16 cellular contexts compared by ENCODE assay signal in genomic region chr2:241797441-241798080, GRCh38. TPM values are rescaled to one million over a fixed set of nuclear protein-coding genes. Genes with fewer than 3 reads are reported as not detected.
A peak's percentile ranks its signal among the peaks of the same experiment; 100 is the strongest.
DNase-seq lines count a peak whose midpoint lies in the region; ATAC-seq, FAIRE-seq and TF ChIP-seq lines count a peak whose summit lies in the region.
"Had no signal": no experiment of that assay in that cellular context is flagged by ENCODE, and none has a peak within 500 bp of the region (broad histone marks: within the 10 kb centered on the region; RNA-seq: fewer than 3 reads in every experiment).

No MANE protein-coding gene starts in this region.

- no peak for TF ChIP-seq CTCF in GM10248 (IDR thresholded peaks at IDR 0.05; ENCODE audit: control extremely low read depth, extremely low read depth, low read depth, missing control alignments)
- TF ChIP-seq CTCF in HEK293 (tag by site-specific recombination; IDR thresholded peaks at IDR 0.05) = no peak
- TF ChIP-seq CTCF in ovary (IDR thresholded peaks at IDR 0.05) = no peak

- peak; percentile 22 for DNase-seq in GM10248 (ENCODE audit: extremely low spot score)
- peak; percentile 18 to 24 for DNase-seq in frontal cortex (ENCODE audit: low spot score in 2 of 2)
- peak; percentile 4 to 38 (median 13) for DNase-seq in ovary
- DNase-seq in NOMO-1 treated with DMSO at 0.1 percent for 48 hours (lab: John Stamatoyannopoulos, UW; ENCODE audit: unreplicated experiment) = no peak
- DNase-seq in activated CD4-positive, alpha-beta T cell treated with anti-CD3 and anti-CD28 coated beads for 1 hour = no peak
- DNase-seq: activated T-cell treated with anti-CD3 and anti-CD28 coated beads, Interleukin-2, amount 50 U/mL, for 24 hours; NCI-H1092 had no signal

- H3K4me1 ChIP-seq in HEK293 (ENCODE audit: control insufficient read depth, insufficient read depth, low read length) (no peaks in the 10 kb centered on the region), ovary (ENCODE audit: insufficient read depth) (no peaks in the 10 kb centered on the region)

- H3K9me3 ChIP-seq in HEK293 (ENCODE audit: control insufficient read depth, insufficient read depth, low read depth, low read length) = no peaks in the 10 kb centered on the region
- no peaks in the 10 kb centered on the region for H3K9me3 ChIP-seq in ovary

- CTCF ChIA-PET in GM10248 (lab: Yijun Ruan, JAX) = no interaction called here
- CTCF ChIA-PET in HEK293 (lab: Yijun Ruan, JAX) = no interaction called here

- no peak for TF ChIP-seq POLR2A in ovary (IDR thresholded peaks at IDR 0.05)

- intact Hi-C loops in ovary (cut with DNase I) = no loop called here

- no peaks in the 10 kb centered on the region for H3K27me3 ChIP-seq in ovary

- H3K36me3 ChIP-seq in HEK293 (ENCODE audit: control insufficient read depth in 2 of 2, insufficient read depth in 1 of 2, low read length in 2 of 2) = no peaks in the 10 kb centered on the region
- H3K36me3 ChIP-seq in ovary = no peaks in the 10 kb centered on the region

- no peak for ATAC-seq in GM19351 (IDR thresholded peaks at IDR 0.05; ENCODE audit: unreplicated experiment)
- ATAC-seq: activated CD4-positive, CD25-positive, alpha-beta regulatory T cell treated with anti-CD3 and anti-CD28 coated beads, Interleukin-2, amount 50 U/mL, for 24 hours; CD8-positive, alpha-beta T cell had no signal

- H3K27ac ChIP-seq in HEK293 (ENCODE audit: extremely low read depth, low read depth, low read length) (no peak overlapping the region), ovary (no peak overlapping the region)
- H3K27ac ChIP-seq: epithelial cell of prostate had no signal

- no peak for TF ChIP-seq EP300 in ovary (IDR thresholded peaks at IDR 0.05)

- FAIRE-seq in frontal cortex (lab: Jason Lieb, UNC) = no peak
- FAIRE-seq: H54, islet of Langerhans had no signal

- H3K4me3 ChIP-seq in HEK293 (ENCODE audit: low read depth, low read length) = no peak overlapping the region
- H3K4me3 ChIP-seq in ovary = no peak overlapping the region

- 34 to 44% (median 40%) methylated on average over 17 to 19 of the region's 19 CpGs for WGBS in ovary, 3 donors

- POLR2A ChIA-PET in GM10248 (lab: Yijun Ruan, JAX) = no interaction called here
- POLR2A ChIA-PET in HEK293 (lab: Yijun Ruan, JAX) = no interaction called here

TF ChIP-seq in HEK293, 187 proteins besides CTCF, POLR2A, EP300 and RAD21:
- peak; percentile 48; the same call in 1 of the 2 replicates for TF ChIP-seq ZFP3 (tag by site-specific recombination; IDR thresholded peaks at IDR 0.05; ENCODE audit: low read depth)
- no peak for TF ChIP-seq ZBTB48 (tag by site-specific recombination; IDR thresholded peaks at IDR 0.05)

RNA-seq across cellular contexts. Expression of gene NEU4, which starts 11.4 kb away (rescaled TPM):
- 1.6 TPM for total RNA-seq in frontal cortex
- 1 to 10 TPM in 3 of 7 donors, under 1 TPM in 3, not detected in 1; 0.68 to 7.2 (median 0.96) TPM for total RNA-seq in ovary
- polyA plus RNA-seq in ovary = under 1 TPM in 1 of 2 donors, not detected in 1; 0.23 TPM
- polyA plus RNA-seq: IgD-negative memory B cell had no signal

RNA-seq across cellular contexts. Expression of gene GAL3ST2, which starts 20.9 kb away (rescaled TPM):
- total RNA-seq in frontal cortex = 0.41 TPM
- 1 to 10 TPM in 1 of 7 donors, under 1 TPM in 4, not detected in 2; 0.27 to 4.3 (median 0.64) TPM for total RNA-seq in ovary
- under 1 TPM in 1 of 2 donors, not detected in 1; 0.05 TPM for polyA plus RNA-seq in ovary
- total RNA-seq: glomerular endothelial cell had no signal
- polyA plus RNA-seq: IgD-negative memory B cell had no signal

Comparison
In these comparisons a context has a peak if more than half of its experiments do, and no peak if none do; other contexts are left out.
1. DNase-seq: peak in GM10248 (single experiment), frontal cortex (2 of 2) and ovary (5 of 5); none in NOMO-1 treated with DMSO at 0.1 percent for 48 hours (single experiment) and activated CD4-positive, alpha-beta T cell treated with anti-CD3 and anti-CD28 coated beads for 1 hour (single experiment).